ENCODE assay signal across 10 cellular contexts in genomic region chr17:50062323-50063243, GRCh38. TPM values are rescaled to one million over a fixed set of nuclear protein-coding genes. Genes with fewer than 3 reads are reported as not detected.
A peak's percentile ranks its signal among the peaks of the same experiment; 100 is the strongest.
DNase-seq lines count a peak whose midpoint lies in the region; ATAC-seq lines count a peak whose summit lies in the region.
"Had no signal": no experiment of that assay in that cellular context is flagged by ENCODE, and none has a peak within 500 bp of the region (broad histone marks: within the 10 kb centered on the region; RNA-seq: fewer than 3 reads in every experiment).

No MANE protein-coding gene starts in this region.

- H3K9ac ChIP-seq in skeletal muscle satellite cell (ENCODE audit: low read depth, low read length): peak overlapping the region; percentile 84

- peak; percentile 83 for ATAC-seq in Right ventricle myocardium superior (ENCODE audit: poor library complexity)
- no peak for ATAC-seq in natural killer cell treated with Interleukin-12 subunit alpha and Interleukin-12 subunit beta and Interleukin-15 and Interleukin-18, amount 100 ng/mL, for 72 hours
- ATAC-seq in HG02798 (IDR thresholded peaks at IDR 0.05; ENCODE audit: poor library complexity, unreplicated experiment): no peak

- no peaks in the 10 kb centered on the region for H3K9me3 Mint-ChIP-seq in natural killer cell treated with Interleukin-12 subunit alpha and Interleukin-12 subunit beta and Interleukin-15 and Interleukin-18, amount 100 ng/mL, for 72 hours

- intact Hi-C loops in Right ventricle myocardium superior (cut with DNase I): no loop called here

- peaks cover 8 to 10% of the 10 kb centered on the region in 2 donors for H3K4me1 Mint-ChIP-seq in natural killer cell treated with Interleukin-12 subunit alpha and Interleukin-12 subunit beta and Interleukin-15 and Interleukin-18, amount 100 ng/mL, for 72 hours (ENCODE audit: low read depth in 2 of 2)

- DNase-seq in GM03348 (ENCODE audit: low spot score) (peak; percentile 66), T1000 (lab: John Stamatoyannopoulos, UW) (peak; percentile 95), Right ventricle myocardium superior (peak; percentile 90), T-helper 9 cell (no peak), superior temporal gyrus (ENCODE audit: extremely low spot score) (no peak)
- DNase-seq in natural killer cell treated with Interleukin-12 subunit alpha and Interleukin-12 subunit beta and Interleukin-15 and Interleukin-18, amount 100 ng/mL, for 72 hours (ENCODE audit: low spot score): no peak
- DNase-seq: activated CD8-positive, alpha-beta memory T cell treated with anti-CD3 and anti-CD28 coated beads for 24 hours had no signal

- H3K36me3 ChIP-seq in skeletal muscle satellite cell (ENCODE audit: insufficient read depth, low read length): peaks cover 47% of the 10 kb centered on the region

- H3K4me3 Mint-ChIP-seq in natural killer cell treated with Interleukin-12 subunit alpha and Interleukin-12 subunit beta and Interleukin-15 and Interleukin-18, amount 100 ng/mL, for 72 hours: no peak overlapping the region

- no peaks in the 10 kb centered on the region for H3K27me3 ChIP-seq in skeletal muscle satellite cell (ENCODE audit: control insufficient read depth, insufficient read depth, low read length)
- H3K27me3 ChIP-seq: hepatocyte had no signal

- peaks cover 100% of the 10 kb centered on the region for H3K4me1 ChIP-seq in skeletal muscle satellite cell (ENCODE audit: control insufficient read depth, insufficient read depth, low read length)

- no peaks in the 10 kb centered on the region for H3K9me3 ChIP-seq in skeletal muscle satellite cell (replicated peaks; ENCODE audit: low read length)

- peak overlapping the region; percentile 94 for H3K4me2 ChIP-seq in skeletal muscle satellite cell (ENCODE audit: low read length)
- H3K4me2 ChIP-seq: hepatocyte had no signal

- no peaks in the 10 kb centered on the region for H3K36me3 Mint-ChIP-seq in natural killer cell treated with Interleukin-12 subunit alpha and Interleukin-12 subunit beta and Interleukin-15 and Interleukin-18, amount 100 ng/mL, for 72 hours

- peaks cover 7 to 10% of the 10 kb centered on the region in 2 donors for H3K27me3 Mint-ChIP-seq in natural killer cell treated with Interleukin-12 subunit alpha and Interleukin-12 subunit beta and Interleukin-15 and Interleukin-18, amount 100 ng/mL, for 72 hours

- no peak overlapping the region for H3K27ac Mint-ChIP-seq in natural killer cell treated with Interleukin-12 subunit alpha and Interleukin-12 subunit beta and Interleukin-15 and Interleukin-18, amount 100 ng/mL, for 72 hours

- peak overlapping the region; percentile 53 for H3K4me3 ChIP-seq in skeletal muscle satellite cell (ENCODE audit: low read length)
- H3K4me3 ChIP-seq: hepatocyte had no signal

RNA-seq across cellular contexts. Expression of gene ITGA3, which starts 6.7 kb away (rescaled TPM):
- 12.6 TPM for total RNA-seq in Right ventricle myocardium superior
- 105 and 121 TPM in 2 replicates for total RNA-seq in skeletal muscle satellite cell (2012; rRNA removed)
- 10 to 100 TPM; 13.7 to 13.9 TPM for total RNA-seq in natural killer cell treated with Interleukin-12 subunit alpha and Interleukin-12 subunit beta and Interleukin-15 and Interleukin-18, amount 100 ng/mL, for 72 hours

RNA-seq across cellular contexts. Expression of gene PDK2, which starts 32.6 kb away (rescaled TPM):
- total RNA-seq in Right ventricle myocardium superior: 250 TPM
- 12.9 and 17.0 TPM in 2 replicates for total RNA-seq in skeletal muscle satellite cell (2012; rRNA removed)
- total RNA-seq in natural killer cell treated with Interleukin-12 subunit alpha and Interleukin-12 subunit beta and Interleukin-15 and Interleukin-18, amount 100 ng/mL, for 72 hours: 10 to 100 TPM; 11.8 to 13.7 TPM

Comparison
In these comparisons a context has a peak if more than half of its experiments do, and no peak if none do; other contexts are left out.
1. DNase-seq: peak in GM03348 (single experiment), T1000 (single experiment) and Right ventricle myocardium superior (single experiment); none in natural killer cell treated with Interleukin-12 subunit alpha and Interleukin-12 subunit beta and Interleukin-15 and Interleukin-18, amount 100 ng/mL, for 72 hours (single experiment), T-helper 9 cell (single experiment) and superior temporal gyrus (single experiment).
2. RNA of gene PDK2, which starts 32.6 kb away (total RNA-seq): 250 TPM in Right ventricle myocardium superior (single experiment); 11.8 to 13.7 TPM in natural killer cell treated with Interleukin-12 subunit alpha and Interleukin-12 subunit beta and Interleukin-15 and Interleukin-18, amount 100 ng/mL, for 72 hours; every median in the first group is over 10 times any median in the second.